In the genomic region with DNA sequence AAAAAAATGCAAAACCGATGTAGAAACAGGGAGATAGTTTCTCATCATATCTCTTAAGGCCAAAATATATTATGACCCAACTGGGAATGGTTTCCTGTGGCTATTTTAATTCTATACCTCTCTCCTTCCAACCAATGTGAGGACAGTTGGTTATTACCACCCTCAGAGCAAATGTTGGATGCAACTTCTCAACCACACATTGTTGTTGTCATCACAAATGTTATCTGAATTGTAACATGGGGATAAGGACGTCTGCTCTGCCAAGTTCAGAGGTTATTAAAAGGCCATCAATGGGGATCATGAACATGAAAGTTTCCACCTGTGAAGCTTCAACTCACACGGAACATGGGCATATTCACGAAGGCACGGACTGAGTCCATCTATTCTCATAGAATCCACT, we compare ENCODE assay signal across 26 cellular contexts.
"Had no signal": no experiment of that assay in that cellular context is flagged by ENCODE, and none has a peak within 500 bp of the region (broad histone marks: within the 10 kb centered on the region; RNA-seq: fewer than 3 reads in every experiment).

No MANE protein-coding gene starts in this region.

- H3K4me1 ChIP-seq: parathyroid adenoma had no signal

- H3K27me3 ChIP-seq: neural progenitor cell, neutrophil, suprapubic skin, tibial artery, upper lobe of right lung had no signal

- DNase-seq: hypothalamus; islet precursor cell; mesendoderm; naive B cell; natural killer cell; nephron progenitor cell; occipital lobe; psoas muscle; stimulated activated CD4-positive, alpha-beta T cell treated with anti-CD3 and anti-CD28 coated beads, Interleukin-12 subunit alpha, Interleukin-12 subunit beta, amount 100 ng/mL, for 4 hours; stimulated activated CD4-positive, alpha-beta T cell treated with anti-CD3 and anti-CD28 coated beads, Interleukin-15, amount 100 ng/mL, for 24 hours; stimulated activated CD4-positive, alpha-beta T cell treated with anti-CD3 and anti-CD28 coated beads, Interleukin-2, amount 100 ng/mL, for 24 hours; stimulated activated CD4-positive, alpha-beta T cell treated with anti-CD3 and anti-CD28 coated beads, Interleukin-4, amount 100 ng/mL, for 1 hour; stimulated activated naive B cell treated with anti-CD40 and anti-IgM and Interleukin-4, amounts not matched to agents 10 μg/mL and 1 μg/mL and 100 μg/mL, for 72 hours; stimulated activated naive CD8-positive, alpha-beta T cell treated with anti-CD3 and anti-CD28 coated beads, Interleukin-15, Interleukin-2, amounts not matched to agents 100 U/mL and 50 U/mL, for 24 hours; tibial artery; trophoblast cell; upper lobe of right lung had no signal

- H2AFZ ChIP-seq: neural progenitor cell, parathyroid adenoma had no signal

- H3K36me3 ChIP-seq: neural progenitor cell, neutrophil, suprapubic skin, thoracic aorta, tibial artery, upper lobe of right lung had no signal

- H3K4me3 ChIP-seq: lung, neural progenitor cell, psoas muscle, skin epidermis, suprapubic skin, thoracic aorta, tibial artery, upper lobe of right lung had no signal

- H3K9me3 ChIP-seq: neutrophil, psoas muscle, suprapubic skin, thoracic aorta, tibial artery, upper lobe of right lung had no signal

- ATAC-seq: left lobe of liver; natural killer cell; psoas muscle; sciatic nerve; stimulated activated naive B cell treated with anti-CD40 and anti-IgM and Interleukin-4, amounts not matched to agents 10 μg/mL and 1 μg/mL and 100 μg/mL, for 72 hours; stimulated activated naive CD8-positive, alpha-beta T cell treated with anti-CD3 and anti-CD28 coated beads, Interleukin-15, Interleukin-2, amounts not matched to agents 100 U/mL and 50 U/mL, for 24 hours; upper lobe of right lung had no signal

- H3K9ac ChIP-seq: neural progenitor cell, parathyroid adenoma had no signal

- H3K4me2 ChIP-seq: neural progenitor cell had no signal

- H3K27ac ChIP-seq: neural progenitor cell, neutrophil, parathyroid adenoma, psoas muscle, skin epidermis, suprapubic skin, thoracic aorta, tibial artery, upper lobe of right lung had no signal
